In genomic region chr10:73648252-73648651, GRCh38 we compare ENCODE assay signal across 10 cellular contexts. TPM values are rescaled to one million over a fixed set of nuclear protein-coding genes. Genes with fewer than 3 reads are reported as not detected.
DNase-seq lines count a peak whose midpoint lies in the region; ATAC-seq and TF ChIP-seq lines count a peak whose summit lies in the region.
"Had no signal": no experiment of that assay in that cellular context is flagged by ENCODE, and none has a peak within 500 bp of the region (broad histone marks: within the 10 kb centered on the region; RNA-seq: fewer than 3 reads in every experiment).

No MANE protein-coding gene starts in this region.

- H3K4me1 ChIP-seq in adipocyte (ENCODE audit: control insufficient read depth, insufficient read depth, low read length) = peaks cover 4% of the 10 kb centered on the region
- H3K4me1 ChIP-seq in prostate gland (replicated peaks) = peaks cover 5% of the 10 kb centered on the region

- in situ Hi-C loops in ACHN (cut with HindIII; ENCODE audit: low pct_ligation_motif_present, low pct_unique_long_range_greater_than_20kb, low sequenced_read_pairs) = no loop called here

- peaks cover 5% of the 10 kb centered on the region for H3K4me1 Mint-ChIP-seq in CD4-positive, alpha-beta T cell (ENCODE audit: low read depth)

- no peak for ATAC-seq in CD4-positive, alpha-beta T cell (ENCODE audit: poor library complexity)
- peak; percentile 1 for ATAC-seq in left ventricle myocardium superior

- no peaks in the 10 kb centered on the region for H3K9me3 ChIP-seq in CD4-positive, alpha-beta T cell (ENCODE audit: control insufficient read depth, low read length)
- H3K9me3 ChIP-seq in adipocyte (ENCODE audit: control insufficient read depth, low read length) (no peaks in the 10 kb centered on the region), prostate gland (no peaks in the 10 kb centered on the region)

- peaks cover 10% of the 10 kb centered on the region for H3K27me3 Mint-ChIP-seq in CD4-positive, alpha-beta T cell

- CTCF ChIA-PET in CD4-positive, alpha-beta T cell (lab: Charles Lee) = no interaction called here

- 35% methylated on average over 15 of the region's 16 CpGs for WGBS in prostate gland

- H3K9ac ChIP-seq in adipocyte (ENCODE audit: low read length) = peak overlapping the region; percentile 83

- no peak for TF ChIP-seq POLR2A in prostate gland (IDR thresholded peaks at IDR 0.05)

- no peaks in the 10 kb centered on the region for H3K9me3 Mint-ChIP-seq in CD4-positive, alpha-beta T cell

- POLR2A ChIA-PET in CD4-positive, alpha-beta T cell (lab: Charles Lee) = interaction anchor here (1.1 to 2.4 kb wide), 2 partner anchors 119 to 153 kb away, joined by 3 to 7 read pairs; partner anchors contain the start of gene PPP3CB

- no peak for TF ChIP-seq CTCF in CD4-positive, alpha-beta T cell (IDR thresholded peaks at IDR 0.05)
- TF ChIP-seq CTCF in prostate gland (IDR thresholded peaks at IDR 0.05) = no peak

- H3K36me3 ChIP-seq in adipocyte (ENCODE audit: control insufficient read depth, insufficient read depth, low read length, severe bottlenecking) = no peaks in the 10 kb centered on the region
- H3K36me3 ChIP-seq in prostate gland = no peaks in the 10 kb centered on the region

- DNase-seq in CD4-positive, alpha-beta T cell = no peak
- DNase-seq in adipocyte (ENCODE audit: low read depth) (no peak), left ventricle myocardium superior (peak; percentile 67), prostate gland (ENCODE audit: low spot score) (no peak), NCI-H526 treated with DMSO at 0.1 percent for 48 hours (lab: John Stamatoyannopoulos, UW) (no peak), NK-92 (lab: John Stamatoyannopoulos, UW; ENCODE audit: unreplicated experiment) (no peak), ACHN (no peak), A172 (ENCODE audit: low spot score) (no peak)
- DNase-seq: GF-D8, NCI-H2227 treated with DMSO at 0.1 percent for 48 hours had no signal

- peak overlapping the region; percentile 42 for H3K4me3 Mint-ChIP-seq in CD4-positive, alpha-beta T cell

- no peak overlapping the region for H3K27ac Mint-ChIP-seq in CD4-positive, alpha-beta T cell

- H3K27ac ChIP-seq in CD4-positive, alpha-beta T cell (ENCODE audit: low read depth, low read length) = no peak overlapping the region
- peak overlapping the region in 1 of 2 donors; percentile 61 for H3K27ac ChIP-seq in prostate gland

- H3K4me3 ChIP-seq in adipocyte (ENCODE audit: low read length) (peak overlapping the region; percentile 81), prostate gland (peak overlapping the region; percentile 42 to 54)

- H3K27me3 ChIP-seq in CD4-positive, alpha-beta T cell (ENCODE audit: control insufficient read depth, insufficient read depth, low read length) = no peaks in the 10 kb centered on the region
- H3K27me3 ChIP-seq in adipocyte (replicated peaks; ENCODE audit: control insufficient read depth, insufficient read depth, low read length) (no peaks in the 10 kb centered on the region), prostate gland (replicated peaks; ENCODE audit: insufficient read depth) (no peaks in the 10 kb centered on the region)

- intact Hi-C loops in CD4-positive, alpha-beta T cell (cut with DNase I, micrococcal nuclease) = no loop called here
- intact Hi-C loops in left ventricle myocardium superior (cut with micrococcal nuclease) = no loop called here
- intact Hi-C loops in prostate gland (cut with DNase I) = no loop called here

- H3K36me3 Mint-ChIP-seq in CD4-positive, alpha-beta T cell (ENCODE audit: low read depth) = no peaks in the 10 kb centered on the region

RNA-seq across cellular contexts. Expression of gene MYOZ1, which starts 7.0 kb away (rescaled TPM):
- total RNA-seq in CD4-positive, alpha-beta T cell = not detected
- total RNA-seq in left ventricle myocardium superior (0.32 TPM), prostate gland (1 to 10 TPM; 1.6 to 3.3 TPM)
- total RNA-seq in A172 (2014; rRNA removed; shearing (Covaris generic)) = 1.1 TPM in 1 of 2 replicates, not detected in the other

RNA-seq across cellular contexts. Expression of gene SYNPO2L, which starts 7.6 kb away (rescaled TPM):
- not detected for total RNA-seq in CD4-positive, alpha-beta T cell
- total RNA-seq in left ventricle myocardium superior (237 TPM), prostate gland (under 1 TPM; 0.23 to 0.77 TPM)
- 0.14 TPM in 1 of 2 replicates, not detected in the other for total RNA-seq in A172 (2014; rRNA removed; shearing (Covaris generic))

RNA-seq across cellular contexts. Expression of gene AGAP5, which starts 49.7 kb away (rescaled TPM):
- 1 to 10 TPM; 4.9 to 5.1 TPM for total RNA-seq in CD4-positive, alpha-beta T cell
- total RNA-seq in left ventricle myocardium superior = 3.2 TPM
- total RNA-seq in prostate gland = 1 to 10 TPM; 8.3 to 9.7 TPM
- total RNA-seq in A172 (2014; rRNA removed; shearing (Covaris generic)) = 2.2 and 3.2 TPM in 2 replicates

RNA-seq across cellular contexts. Expression of gene USP54, which starts 57.1 kb away (rescaled TPM):
- total RNA-seq in CD4-positive, alpha-beta T cell = 1 to 10 TPM; 2.7 to 3.2 TPM
- total RNA-seq in left ventricle myocardium superior (22.4 TPM), prostate gland (10 to 100 TPM; 53.0 to 79.6 TPM)
- total RNA-seq in A172 (2014; rRNA removed; shearing (Covaris generic)) = 28.7 and 32.3 TPM in 2 replicates

Comparison
In these comparisons a context has a peak if more than half of its experiments do, and no peak if none do; other contexts are left out.
1. RNA of gene SYNPO2L, which starts 7.6 kb away (total RNA-seq): 237 TPM in left ventricle myocardium superior (single experiment); 0.23 to 0.77 TPM in prostate gland, not detected in CD4-positive, alpha-beta T cell and 0.14 TPM in A172; every median in the first group is over 100 times any median in the second.